Comparison of ENCODE assay signal across 1 cellular context in the genomic region with DNA sequence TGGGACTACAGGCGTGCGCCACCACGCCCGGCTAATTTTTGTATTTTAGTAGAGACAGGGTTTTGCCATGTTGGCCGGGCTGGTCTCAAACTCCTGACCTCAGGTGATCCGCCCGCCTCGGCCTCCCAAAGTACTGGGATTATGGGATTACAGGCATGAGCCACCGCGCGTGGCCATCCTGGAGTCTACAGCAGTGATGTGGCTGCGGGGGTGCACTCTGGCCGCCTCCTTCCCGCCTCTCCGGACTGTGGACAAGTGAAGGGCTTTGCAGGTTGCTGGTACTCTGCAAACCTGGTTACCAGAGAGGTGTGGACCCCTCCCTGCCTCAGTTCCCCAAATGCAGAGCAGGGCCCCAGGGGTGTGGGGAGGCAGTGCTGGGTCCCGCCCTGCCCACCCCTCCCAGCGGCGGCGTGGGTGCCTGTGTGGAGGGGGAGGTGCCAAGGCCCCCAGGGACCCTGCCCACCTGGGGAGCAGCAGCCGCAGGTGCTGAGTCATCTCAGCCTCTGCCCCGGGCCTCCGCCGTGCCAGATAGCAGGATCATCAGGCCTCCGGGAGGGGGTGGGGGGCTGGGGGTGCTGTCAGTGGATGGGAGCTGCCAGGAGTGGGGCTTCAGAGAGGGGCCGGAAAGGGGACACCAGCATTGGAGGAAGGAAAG.
TF ChIP-seq lines count a peak whose summit lies in the region.

No MANE protein-coding gene starts in this region.

TF ChIP-seq in GM12878, 131 proteins besides CTCF, POLR2A, EP300 and RAD21 (continues in another document):
- peak; percentile 97 for TF ChIP-seq TCF3 (IDR thresholded peaks at IDR 0.05; ENCODE audit: borderline replicate concordance, insufficient read depth, low read depth, low read length)
- no peak for TF ChIP-seq ZNF274 (IDR thresholded peaks at IDR 0.05; ENCODE audit: insufficient read depth, insufficient read length)
- no peak for TF ChIP-seq HCFC1 (IDR thresholded peaks at IDR 0.05; ENCODE audit: low read length)
- peak; percentile 86; the same call in 1 of the 2 replicates for TF ChIP-seq BACH1 (IDR thresholded peaks at IDR 0.05; ENCODE audit: borderline replicate concordance)
- TF ChIP-seq TCF7 (IDR thresholded peaks at IDR 0.05; ENCODE audit: borderline replicate concordance), result no peak
- TF ChIP-seq NFYA (IDR thresholded peaks at IDR 0.05; ENCODE audit: borderline replicate concordance, low read depth, low read length), result no peak
- no peak for TF ChIP-seq RELA (IDR thresholded peaks at IDR 0.05; ENCODE audit: borderline replicate concordance, partially characterized antibody)
- TF ChIP-seq, protein P1, sequence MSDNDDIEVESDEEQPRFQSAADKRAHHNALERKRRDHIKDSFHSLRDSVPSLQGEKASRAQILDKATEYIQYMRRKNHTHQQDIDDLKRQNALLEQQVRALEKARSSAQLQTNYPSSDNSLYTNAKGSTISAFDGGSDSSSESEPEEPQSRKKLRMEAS (IDR thresholded peaks at IDR 0.05; ENCODE audit: low read depth, low read length), result no peak
- TF ChIP-seq, protein P2, sequence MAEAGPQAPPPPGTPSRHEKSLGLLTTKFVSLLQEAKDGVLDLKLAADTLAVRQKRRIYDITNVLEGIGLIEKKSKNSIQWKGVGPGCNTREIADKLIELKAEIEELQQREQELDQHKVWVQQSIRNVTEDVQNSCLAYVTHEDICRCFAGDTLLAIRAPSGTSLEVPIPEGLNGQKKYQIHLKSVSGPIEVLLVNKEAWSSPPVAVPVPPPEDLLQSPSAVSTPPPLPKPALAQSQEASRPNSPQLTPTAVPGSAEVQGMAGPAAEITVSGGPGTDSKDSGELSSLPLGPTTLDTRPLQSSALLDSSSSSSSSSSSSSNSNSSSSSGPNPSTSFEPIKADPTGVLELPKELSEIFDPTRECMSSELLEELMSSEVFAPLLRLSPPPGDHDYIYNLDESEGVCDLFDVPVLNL (IDR thresholded peaks at IDR 0.05; ENCODE audit: low read depth, low read length), result no peak
- TF ChIP-seq CBFB (IDR thresholded peaks at IDR 0.05; ENCODE audit: low read depth), result peak; percentile 54; the same call in 1 of the 2 replicates
- TF ChIP-seq, protein P3, sequence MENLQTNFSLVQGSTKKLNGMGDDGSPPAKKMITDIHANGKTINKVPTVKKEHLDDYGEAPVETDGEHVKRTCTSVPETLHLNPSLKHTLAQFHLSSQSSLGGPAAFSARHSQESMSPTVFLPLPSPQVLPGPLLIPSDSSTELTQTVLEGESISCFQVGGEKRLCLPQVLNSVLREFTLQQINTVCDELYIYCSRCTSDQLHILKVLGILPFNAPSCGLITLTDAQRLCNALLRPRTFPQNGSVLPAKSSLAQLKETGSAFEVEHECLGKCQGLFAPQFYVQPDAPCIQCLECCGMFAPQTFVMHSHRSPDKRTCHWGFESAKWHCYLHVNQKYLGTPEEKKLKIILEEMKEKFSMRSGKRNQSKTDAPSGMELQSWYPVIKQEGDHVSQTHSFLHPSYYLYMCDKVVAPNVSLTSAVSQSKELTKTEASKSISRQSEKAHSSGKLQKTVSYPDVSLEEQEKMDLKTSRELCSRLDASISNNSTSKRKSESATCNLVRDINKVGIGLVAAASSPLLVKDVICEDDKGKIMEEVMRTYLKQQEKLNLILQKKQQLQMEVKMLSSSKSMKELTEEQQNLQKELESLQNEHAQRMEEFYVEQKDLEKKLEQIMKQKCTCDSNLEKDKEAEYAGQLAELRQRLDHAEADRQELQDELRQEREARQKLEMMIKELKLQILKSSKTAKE (IDR thresholded peaks at IDR 0.05; ENCODE audit: low read depth, poor library complexity, severe bottlenecking), result no peak
- TF ChIP-seq, protein P4, sequence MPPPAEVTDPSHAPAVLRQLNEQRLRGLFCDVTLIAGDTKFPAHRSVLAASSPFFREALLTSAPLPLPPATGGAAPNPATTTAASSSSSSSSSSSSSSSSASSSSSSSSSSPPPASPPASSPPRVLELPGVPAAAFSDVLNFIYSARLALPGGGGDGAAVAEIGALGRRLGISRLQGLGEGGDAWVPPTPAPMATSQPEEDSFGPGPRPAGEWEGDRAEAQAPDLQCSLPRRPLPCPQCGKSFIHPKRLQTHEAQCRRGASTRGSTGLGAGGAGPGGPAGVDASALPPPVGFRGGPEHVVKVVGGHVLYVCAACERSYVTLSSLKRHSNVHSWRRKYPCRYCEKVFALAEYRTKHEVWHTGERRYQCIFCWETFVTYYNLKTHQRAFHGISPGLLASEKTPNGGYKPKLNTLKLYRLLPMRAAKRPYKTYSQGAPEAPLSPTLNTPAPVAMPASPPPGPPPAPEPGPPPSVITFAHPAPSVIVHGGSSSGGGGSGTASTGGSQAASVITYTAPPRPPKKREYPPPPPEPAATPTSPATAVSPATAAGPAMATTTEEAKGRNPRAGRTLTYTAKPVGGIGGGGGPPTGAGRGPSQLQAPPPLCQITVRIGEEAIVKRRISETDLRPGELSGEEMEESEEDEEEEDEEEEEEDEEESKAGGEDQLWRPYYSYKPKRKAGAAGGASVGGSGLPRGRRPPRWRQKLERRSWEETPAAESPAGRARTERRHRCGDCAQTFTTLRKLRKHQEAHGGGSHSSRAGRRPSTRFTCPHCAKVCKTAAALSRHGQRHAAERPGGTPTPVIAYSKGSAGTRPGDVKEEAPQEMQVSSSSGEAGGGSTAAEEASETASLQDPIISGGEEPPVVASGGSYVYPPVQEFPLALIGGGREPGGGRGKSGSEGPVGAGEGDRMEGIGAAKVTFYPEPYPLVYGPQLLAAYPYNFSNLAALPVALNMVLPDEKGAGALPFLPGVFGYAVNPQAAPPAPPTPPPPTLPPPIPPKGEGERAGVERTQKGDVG (CRISPR knock-in tag; IDR thresholded peaks at IDR 0.05), result no peak
- TF ChIP-seq BMI1 (IDR thresholded peaks at IDR 0.05; ENCODE audit: borderline replicate concordance), result no peak
- TF ChIP-seq, protein P5, sequence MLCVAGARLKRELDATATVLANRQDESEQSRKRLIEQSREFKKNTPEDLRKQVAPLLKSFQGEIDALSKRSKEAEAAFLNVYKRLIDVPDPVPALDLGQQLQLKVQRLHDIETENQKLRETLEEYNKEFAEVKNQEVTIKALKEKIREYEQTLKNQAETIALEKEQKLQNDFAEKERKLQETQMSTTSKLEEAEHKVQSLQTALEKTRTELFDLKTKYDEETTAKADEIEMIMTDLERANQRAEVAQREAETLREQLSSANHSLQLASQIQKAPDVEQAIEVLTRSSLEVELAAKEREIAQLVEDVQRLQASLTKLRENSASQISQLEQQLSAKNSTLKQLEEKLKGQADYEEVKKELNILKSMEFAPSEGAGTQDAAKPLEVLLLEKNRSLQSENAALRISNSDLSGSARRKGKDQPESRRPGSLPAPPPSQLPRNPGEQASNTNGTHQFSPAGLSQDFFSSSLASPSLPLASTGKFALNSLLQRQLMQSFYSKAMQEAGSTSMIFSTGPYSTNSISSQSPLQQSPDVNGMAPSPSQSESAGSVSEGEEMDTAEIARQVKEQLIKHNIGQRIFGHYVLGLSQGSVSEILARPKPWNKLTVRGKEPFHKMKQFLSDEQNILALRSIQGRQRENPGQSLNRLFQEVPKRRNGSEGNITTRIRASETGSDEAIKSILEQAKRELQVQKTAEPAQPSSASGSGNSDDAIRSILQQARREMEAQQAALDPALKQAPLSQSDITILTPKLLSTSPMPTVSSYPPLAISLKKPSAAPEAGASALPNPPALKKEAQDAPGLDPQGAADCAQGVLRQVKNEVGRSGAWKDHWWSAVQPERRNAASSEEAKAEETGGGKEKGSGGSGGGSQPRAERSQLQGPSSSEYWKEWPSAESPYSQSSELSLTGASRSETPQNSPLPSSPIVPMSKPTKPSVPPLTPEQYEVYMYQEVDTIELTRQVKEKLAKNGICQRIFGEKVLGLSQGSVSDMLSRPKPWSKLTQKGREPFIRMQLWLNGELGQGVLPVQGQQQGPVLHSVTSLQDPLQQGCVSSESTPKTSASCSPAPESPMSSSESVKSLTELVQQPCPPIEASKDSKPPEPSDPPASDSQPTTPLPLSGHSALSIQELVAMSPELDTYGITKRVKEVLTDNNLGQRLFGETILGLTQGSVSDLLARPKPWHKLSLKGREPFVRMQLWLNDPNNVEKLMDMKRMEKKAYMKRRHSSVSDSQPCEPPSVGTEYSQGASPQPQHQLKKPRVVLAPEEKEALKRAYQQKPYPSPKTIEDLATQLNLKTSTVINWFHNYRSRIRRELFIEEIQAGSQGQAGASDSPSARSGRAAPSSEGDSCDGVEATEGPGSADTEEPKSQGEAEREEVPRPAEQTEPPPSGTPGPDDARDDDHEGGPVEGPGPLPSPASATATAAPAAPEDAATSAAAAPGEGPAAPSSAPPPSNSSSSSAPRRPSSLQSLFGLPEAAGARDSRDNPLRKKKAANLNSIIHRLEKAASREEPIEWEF (IDR thresholded peaks at IDR 0.05; ENCODE audit: insufficient replicate concordance, low read depth, low read length), result no peak
- TF ChIP-seq, protein P6, sequence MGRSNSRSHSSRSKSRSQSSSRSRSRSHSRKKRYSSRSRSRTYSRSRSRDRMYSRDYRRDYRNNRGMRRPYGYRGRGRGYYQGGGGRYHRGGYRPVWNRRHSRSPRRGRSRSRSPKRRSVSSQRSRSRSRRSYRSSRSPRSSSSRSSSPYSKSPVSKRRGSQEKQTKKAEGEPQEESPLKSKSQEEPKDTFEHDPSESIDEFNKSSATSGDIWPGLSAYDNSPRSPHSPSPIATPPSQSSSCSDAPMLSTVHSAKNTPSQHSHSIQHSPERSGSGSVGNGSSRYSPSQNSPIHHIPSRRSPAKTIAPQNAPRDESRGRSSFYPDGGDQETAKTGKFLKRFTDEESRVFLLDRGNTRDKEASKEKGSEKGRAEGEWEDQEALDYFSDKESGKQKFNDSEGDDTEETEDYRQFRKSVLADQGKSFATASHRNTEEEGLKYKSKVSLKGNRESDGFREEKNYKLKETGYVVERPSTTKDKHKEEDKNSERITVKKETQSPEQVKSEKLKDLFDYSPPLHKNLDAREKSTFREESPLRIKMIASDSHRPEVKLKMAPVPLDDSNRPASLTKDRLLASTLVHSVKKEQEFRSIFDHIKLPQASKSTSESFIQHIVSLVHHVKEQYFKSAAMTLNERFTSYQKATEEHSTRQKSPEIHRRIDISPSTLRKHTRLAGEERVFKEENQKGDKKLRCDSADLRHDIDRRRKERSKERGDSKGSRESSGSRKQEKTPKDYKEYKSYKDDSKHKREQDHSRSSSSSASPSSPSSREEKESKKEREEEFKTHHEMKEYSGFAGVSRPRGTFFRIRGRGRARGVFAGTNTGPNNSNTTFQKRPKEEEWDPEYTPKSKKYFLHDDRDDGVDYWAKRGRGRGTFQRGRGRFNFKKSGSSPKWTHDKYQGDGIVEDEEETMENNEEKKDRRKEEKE (IDR thresholded peaks at IDR 0.05), result no peak
- no peak for TF ChIP-seq NFXL1 (IDR thresholded peaks at IDR 0.05; ENCODE audit: borderline replicate concordance)
- TF ChIP-seq ZNF622 (IDR thresholded peaks at IDR 0.05), result no peak
- TF ChIP-seq CEBPZ (IDR thresholded peaks at IDR 0.05; ENCODE audit: low read depth, low read length), result no peak
- peak; percentile 57; the same call in 1 of the 2 replicates for TF ChIP-seq ZBED1 (IDR thresholded peaks at IDR 0.05; ENCODE audit: borderline replicate concordance)
- TF ChIP-seq KAT2A (conservative IDR thresholded peaks at IDR 0.05; ENCODE audit: control insufficient read depth, low read depth, low read length), result no peak
- TF ChIP-seq, protein P7, sequence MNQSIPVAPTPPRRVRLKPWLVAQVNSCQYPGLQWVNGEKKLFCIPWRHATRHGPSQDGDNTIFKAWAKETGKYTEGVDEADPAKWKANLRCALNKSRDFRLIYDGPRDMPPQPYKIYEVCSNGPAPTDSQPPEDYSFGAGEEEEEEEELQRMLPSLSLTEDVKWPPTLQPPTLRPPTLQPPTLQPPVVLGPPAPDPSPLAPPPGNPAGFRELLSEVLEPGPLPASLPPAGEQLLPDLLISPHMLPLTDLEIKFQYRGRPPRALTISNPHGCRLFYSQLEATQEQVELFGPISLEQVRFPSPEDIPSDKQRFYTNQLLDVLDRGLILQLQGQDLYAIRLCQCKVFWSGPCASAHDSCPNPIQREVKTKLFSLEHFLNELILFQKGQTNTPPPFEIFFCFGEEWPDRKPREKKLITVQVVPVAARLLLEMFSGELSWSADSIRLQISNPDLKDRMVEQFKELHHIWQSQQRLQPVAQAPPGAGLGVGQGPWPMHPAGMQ (IDR thresholded peaks at IDR 0.05; ENCODE audit: borderline replicate concordance), result no peak
- TF ChIP-seq FOXM1 (IDR thresholded peaks at IDR 0.05; ENCODE audit: low read depth, low read length), result no peak
- TF ChIP-seq SUPT20H (IDR thresholded peaks at IDR 0.05; ENCODE audit: borderline replicate concordance, control insufficient read depth, low read depth, low read length), result no peak
